In genomic region chr2:34570266-34570872, GRCh38 we compare ENCODE assay signal across 9 cellular contexts.
DNase-seq lines count a peak whose midpoint lies in the region; ATAC-seq and TF ChIP-seq lines count a peak whose summit lies in the region.
"Had no signal": no experiment of that assay in that cellular context is flagged by ENCODE, and none has a peak within 500 bp of the region (broad histone marks: within the 10 kb centered on the region; RNA-seq: fewer than 3 reads in every experiment).

No MANE protein-coding gene starts in this region.

- H3K4me3 ChIP-seq in DOHH2 (ENCODE audit: low read length): no peak overlapping the region
- no peak overlapping the region for H3K4me3 ChIP-seq in WERI-Rb-1 (ENCODE audit: low read depth, low read length)

- H3K4me1 ChIP-seq in DOHH2 (ENCODE audit: control insufficient read depth, low read length): no peaks in the 10 kb centered on the region

- H3K27ac ChIP-seq in DOHH2 (ENCODE audit: low read depth, low read length) (no peak overlapping the region), WERI-Rb-1 (no peak overlapping the region)

- H3K36me3 ChIP-seq in DOHH2 (ENCODE audit: control insufficient read depth, low read length) (no peaks in the 10 kb centered on the region), WERI-Rb-1 (no peaks in the 10 kb centered on the region)

- no peaks in the 10 kb centered on the region for H3K27me3 ChIP-seq in DOHH2 (ENCODE audit: control insufficient read depth, low read length)
- H3K27me3 ChIP-seq in WERI-Rb-1 (ENCODE audit: insufficient read depth, low read depth, severe bottlenecking): no peaks in the 10 kb centered on the region

- DNase-seq in HT1080 (ENCODE audit: low read depth): peak; percentile 54
- peak; percentile 70 for DNase-seq in WERI-Rb-1
- peak; percentile 37 for DNase-seq in medulla oblongata (ENCODE audit: extremely low spot score)
- no peak for DNase-seq in cortex of kidney (lab: John Stamatoyannopoulos, UW)
- DNase-seq in activated gamma-delta T cell treated with Interleukin-2 at 50 U/mL for 16 hours: no peak
- no peak for DNase-seq in activated CD8-positive, alpha-beta memory T cell treated with anti-CD3 and anti-CD28 coated beads, Interleukin-2, amount 50 U/mL, for 48 hours

- no peaks in the 10 kb centered on the region for H3K79me2 ChIP-seq in DOHH2 (ENCODE audit: control insufficient read depth, low read length)

- H3K9me2 ChIP-seq in DOHH2 (replicated peaks; ENCODE audit: control insufficient read depth, low read length): no peaks in the 10 kb centered on the region

- TF ChIP-seq CTCF in DOHH2 (IDR thresholded peaks at IDR 0.05; ENCODE audit: low read depth, low read length, poor library complexity, severe bottlenecking): peak; percentile 34
- TF ChIP-seq CTCF in WERI-Rb-1 (IDR thresholded peaks at IDR 0.05; ENCODE audit: low read depth, low read length): peak; percentile 87

- no peaks in the 10 kb centered on the region for H3F3A ChIP-seq in DOHH2 (ENCODE audit: control insufficient read depth, insufficient read depth)

- H4K20me1 ChIP-seq in DOHH2 (ENCODE audit: control insufficient read depth, insufficient read depth, low read depth, low read length): no peaks in the 10 kb centered on the region

- no peak for ATAC-seq in GM21515 (IDR thresholded peaks at IDR 0.05; ENCODE audit: unreplicated experiment)
- ATAC-seq: Right ventricle myocardium inferior had no signal

- H3K4me2 ChIP-seq in DOHH2 (ENCODE audit: low read length): no peak overlapping the region

- no peaks in the 10 kb centered on the region for H3K9me3 ChIP-seq in DOHH2 (ENCODE audit: control insufficient read depth, insufficient read depth, low read length)
- peaks cover 3% of the 10 kb centered on the region for H3K9me3 ChIP-seq in WERI-Rb-1 (ENCODE audit: severe bottlenecking)

Comparison
In these comparisons a context has a peak if more than half of its experiments do, and no peak if none do; other contexts are left out.
1. DNase-seq: peak in HT1080 (single experiment), WERI-Rb-1 (single experiment) and medulla oblongata (single experiment); none in cortex of kidney (single experiment), activated gamma-delta T cell treated with Interleukin-2 at 50 U/mL for 16 hours (single experiment) and activated CD8-positive, alpha-beta memory T cell treated with anti-CD3 and anti-CD28 coated beads, Interleukin-2, amount 50 U/mL, for 48 hours (single experiment).